In the genomic region with DNA sequence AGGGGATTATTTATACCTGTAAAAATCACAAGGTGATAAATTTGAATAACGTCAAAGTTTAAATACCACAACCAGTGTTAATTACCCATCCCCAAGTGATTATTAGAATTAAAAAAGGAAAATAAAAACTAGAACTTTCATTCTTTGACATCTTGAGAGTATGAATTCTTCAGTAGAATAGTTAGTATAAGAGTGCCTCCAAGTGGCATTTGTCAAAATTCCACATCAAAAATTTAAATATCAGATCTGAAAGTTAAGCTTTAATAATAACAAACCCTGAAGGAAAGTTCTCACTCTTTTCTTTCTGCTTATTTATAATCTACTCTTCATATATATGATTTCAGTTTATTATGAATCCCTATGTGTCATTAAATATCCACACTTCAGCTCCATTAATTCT, we compare ENCODE assay signal across 10 cellular contexts.
DNase-seq lines count a peak whose midpoint lies in the region; ATAC-seq and TF ChIP-seq lines count a peak whose summit lies in the region.
"Had no signal": no experiment of that assay in that cellular context is flagged by ENCODE, and none has a peak within 500 bp of the region (broad histone marks: within the 10 kb centered on the region; RNA-seq: fewer than 3 reads in every experiment).

No MANE protein-coding gene starts in this region.

- TF ChIP-seq CTCF in body of pancreas (IDR thresholded peaks at IDR 0.05) (peak in 5 of 7 experiments; percentile 16 to 30 (median 23)), liver (IDR thresholded peaks at IDR 0.05; ENCODE audit: low read depth, low read length, missing input control) (peak; percentile 34)
- no peak for TF ChIP-seq CTCF in CD4-positive, alpha-beta T cell (IDR thresholded peaks at IDR 0.05)

- H3K36me3 Mint-ChIP-seq in CD4-positive, alpha-beta T cell (ENCODE audit: low read depth), result no peaks in the 10 kb centered on the region
- no peaks in the 10 kb centered on the region for H3K36me3 Mint-ChIP-seq in activated T-cell treated with anti-CD3 and anti-CD28 coated beads, Interleukin-2, amount 50 U/mL, for 24 hours (ENCODE audit: low read depth)

- DNase-seq in G401 (ENCODE audit: low spot score) (peak; percentile 20), NCI-H2171 (lab: John Stamatoyannopoulos, UW) (peak; percentile 2), body of pancreas (no peak), erythroblast (lab: John Stamatoyannopoulos, UW) (no peak)
- no peak for DNase-seq in CD4-positive, alpha-beta T cell
- DNase-seq in activated CD4-positive, alpha-beta T cell treated with anti-CD3 and anti-CD28 coated beads, Interleukin-2, amount 50 U/mL, for 1 hour, result no peak
- no peak for DNase-seq in activated T-cell treated with anti-CD3 and anti-CD28 coated beads, Interleukin-2, amount 50 U/mL, for 24 hours
- DNase-seq: NCI-H2081, Right ventricle myocardium superior had no signal

- H3K4me3 Mint-ChIP-seq in CD4-positive, alpha-beta T cell, result no peak overlapping the region
- no peak overlapping the region for H3K4me3 Mint-ChIP-seq in activated T-cell treated with anti-CD3 and anti-CD28 coated beads, Interleukin-2, amount 50 U/mL, for 24 hours

- H3K4me1 Mint-ChIP-seq in CD4-positive, alpha-beta T cell (ENCODE audit: low read depth), result no peaks in the 10 kb centered on the region
- H3K4me1 Mint-ChIP-seq in activated T-cell treated with anti-CD3 and anti-CD28 coated beads, Interleukin-2, amount 50 U/mL, for 24 hours (ENCODE audit: low read depth), result no peaks in the 10 kb centered on the region

- POLR2A ChIA-PET in CD4-positive, alpha-beta T cell (lab: Charles Lee), result no interaction called here

- H3K27me3 ChIP-seq in body of pancreas (no peaks in the 10 kb centered on the region), liver (ENCODE audit: control insufficient read depth in 4 of 4, insufficient read depth in 4 of 4, low read length in 3 of 4) (no peaks in the 10 kb centered on the region)
- no peaks in the 10 kb centered on the region for H3K27me3 ChIP-seq in CD4-positive, alpha-beta T cell (ENCODE audit: control insufficient read depth, insufficient read depth, low read length)

- no peaks in the 10 kb centered on the region for H3K9me3 ChIP-seq in body of pancreas
- H3K9me3 ChIP-seq in liver (ENCODE audit: control insufficient read depth in 4 of 4, low read length in 3 of 4), result no peaks in the 10 kb centered on the region
- no peaks in the 10 kb centered on the region for H3K9me3 ChIP-seq in CD4-positive, alpha-beta T cell (ENCODE audit: control insufficient read depth, low read length)

- CTCF ChIA-PET in CD4-positive, alpha-beta T cell (lab: Charles Lee), result no interaction called here

- no peak overlapping the region for H3K27ac Mint-ChIP-seq in CD4-positive, alpha-beta T cell
- H3K27ac Mint-ChIP-seq in activated T-cell treated with anti-CD3 and anti-CD28 coated beads, Interleukin-2, amount 50 U/mL, for 24 hours, result no peak overlapping the region

- no peaks in the 10 kb centered on the region for H3K4me1 ChIP-seq in body of pancreas
- no peaks in the 10 kb centered on the region for H3K4me1 ChIP-seq in liver (ENCODE audit: control insufficient read depth in 4 of 4, insufficient read depth in 4 of 4, low read length in 3 of 4)

- WGBS in body of pancreas, 2 donors, result 12 to 13% methylated on average over 1 of the region's 1 CpG
- 42% methylated on average over 1 of the region's 1 CpG for WGBS in liver

- no peak overlapping the region for H3K9ac ChIP-seq in liver (ENCODE audit: low read depth in 1 of 2, low read length in 2 of 2)

- in situ Hi-C loops in G401 (cut with HindIII; ENCODE audit: low sequenced_read_pairs), result no loop called here

- H3K27ac ChIP-seq in body of pancreas, result no peak overlapping the region
- H3K27ac ChIP-seq in liver (ENCODE audit: low read depth in 1 of 2, low read length in 2 of 2), result no peak overlapping the region
- H3K27ac ChIP-seq in CD4-positive, alpha-beta T cell (ENCODE audit: low read depth, low read length), result no peak overlapping the region

- TF ChIP-seq RAD21 in liver (IDR thresholded peaks at IDR 0.05), result peak; percentile 77 to 81

- intact Hi-C loops in body of pancreas (cut with DNase I), result no loop called here
- intact Hi-C loops in CD4-positive, alpha-beta T cell (cut with DNase I, micrococcal nuclease), result no loop called here

- H3K36me3 ChIP-seq in body of pancreas (replicated peaks in 1 of 2; ENCODE audit: insufficient read depth in 1 of 2, low read depth in 2 of 2), result no peaks in the 10 kb centered on the region
- H3K36me3 ChIP-seq in liver (ENCODE audit: control insufficient read depth in 4 of 4, insufficient read depth in 3 of 4, low read depth in 1 of 4, low read length in 3 of 4), result no peaks in the 10 kb centered on the region

- H3K4me3 ChIP-seq in body of pancreas (no peak overlapping the region), liver (ENCODE audit: low read depth in 1 of 3, low read length in 3 of 3) (no peak overlapping the region)

- ATAC-seq in body of pancreas, result no peak
- no peak for ATAC-seq in CD4-positive, alpha-beta T cell (ENCODE audit: poor library complexity)

- H3K27me3 Mint-ChIP-seq in CD4-positive, alpha-beta T cell, result no peaks in the 10 kb centered on the region
- no peaks in the 10 kb centered on the region for H3K27me3 Mint-ChIP-seq in activated T-cell treated with anti-CD3 and anti-CD28 coated beads, Interleukin-2, amount 50 U/mL, for 24 hours

- TF ChIP-seq POLR2A in body of pancreas (IDR thresholded peaks at IDR 0.05) (no peak), erythroblast (IDR thresholded peaks at IDR 0.05; ENCODE audit: low read length) (no peak)

- H3K9me3 Mint-ChIP-seq in CD4-positive, alpha-beta T cell, result peaks cover 2% of the 10 kb centered on the region
- peaks cover 3% of the 10 kb centered on the region for H3K9me3 Mint-ChIP-seq in activated T-cell treated with anti-CD3 and anti-CD28 coated beads, Interleukin-2, amount 50 U/mL, for 24 hours

TF ChIP-seq in liver, 16 proteins besides CTCF, POLR2A, EP300 and RAD21:
- TF ChIP-seq NR2F2 (IDR thresholded peaks at IDR 0.05), result no peak
TF ChIP-seq in liver: peak in this region for 0.

Comparison
In these comparisons a context has a peak if more than half of its experiments do, and no peak if none do; other contexts are left out.
1. DNase-seq: peak in G401 (single experiment) and NCI-H2171 (single experiment); none in body of pancreas (0 of 4), CD4-positive, alpha-beta T cell (0 of 10), erythroblast (0 of 2), activated CD4-positive, alpha-beta T cell treated with anti-CD3 and anti-CD28 coated beads, Interleukin-2, amount 50 U/mL, for 1 hour (single experiment) and activated T-cell treated with anti-CD3 and anti-CD28 coated beads, Interleukin-2, amount 50 U/mL, for 24 hours (single experiment).